In the genomic region with DNA sequence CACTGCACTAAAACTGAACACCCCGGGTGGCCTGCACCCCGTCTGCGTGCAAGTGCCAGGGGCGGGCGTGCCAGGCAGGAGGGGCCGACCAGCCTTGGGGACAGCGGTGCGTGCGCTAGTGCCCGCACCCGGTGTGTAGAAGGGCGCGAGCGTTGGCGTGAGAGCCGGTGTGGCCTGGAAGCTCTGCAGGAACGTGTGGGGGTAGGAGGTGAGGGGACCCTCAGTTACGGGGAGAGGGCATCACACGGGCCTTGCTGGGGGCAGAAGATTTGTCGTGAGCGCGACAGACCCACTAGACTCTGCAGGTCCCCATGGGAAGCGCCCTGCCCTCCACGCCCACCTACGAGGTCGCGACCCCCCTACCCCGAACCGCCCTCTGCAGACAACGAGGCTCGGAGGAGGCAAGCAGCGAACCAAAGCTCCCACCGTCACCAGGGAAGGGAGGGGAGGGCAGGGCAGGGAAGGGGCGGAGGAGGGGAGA, we compare ENCODE assay signal across 11 cellular contexts.
DNase-seq lines count a peak whose midpoint lies in the region; ATAC-seq, FAIRE-seq and TF ChIP-seq lines count a peak whose summit lies in the region.
"Had no signal": no experiment of that assay in that cellular context is flagged by ENCODE, and none has a peak within 500 bp of the region (broad histone marks: within the 10 kb centered on the region; RNA-seq: fewer than 3 reads in every experiment).

No MANE protein-coding gene starts in this region.

- peak overlapping the region; percentile 83; the same call in 1 of the 2 replicates for H3K14ac ChIP-seq in H9 (ENCODE audit: insufficient read depth, low read length)

- H3K4ac ChIP-seq in H9 (ENCODE audit: low read depth, low read length): no peak overlapping the region

- no peak for TF ChIP-seq POLR2A in GM18505 (IDR thresholded peaks at IDR 0.05; ENCODE audit: borderline replicate concordance, extremely low read depth, insufficient read depth, insufficient read length)

- H3K4me2 ChIP-seq in BLaER1 treated with 17β-estradiol and CSF1 and Interleukin-3, amounts not matched to agents 10 nM and 100 nM: peak overlapping the region; percentile 61 to 84 (median 76)
- peak overlapping the region; percentile 66 for H3K4me2 ChIP-seq in H9 (ENCODE audit: insufficient read depth, insufficient read length, low read length)

- peaks cover 10 to 28% (median 19%) of the 10 kb centered on the region in 10 experiments; a peak in 18 of 20 replicates for H3K4me1 ChIP-seq in BLaER1 treated with 17β-estradiol and CSF1 and Interleukin-3, amounts not matched to agents 10 nM and 100 nM
- no peaks in the 10 kb centered on the region for H3K4me1 ChIP-seq in H9 (ENCODE audit: insufficient read depth, low read length)
- H3K4me1 ChIP-seq: SJCRH30 had no signal

- peaks cover 0 to 20% (median 0%) of the 10 kb centered on the region in 11 experiments; a peak in 8 of 22 replicates for H4K20me1 ChIP-seq in BLaER1 treated with 17β-estradiol and CSF1 and Interleukin-3, amounts not matched to agents 10 nM and 100 nM
- no peaks in the 10 kb centered on the region for H4K20me1 ChIP-seq in H9 (ENCODE audit: control insufficient read depth, insufficient read depth, insufficient read length)

- H4K8ac ChIP-seq in H9 (replicated peaks; ENCODE audit: insufficient read length, low read depth, low read length): no peak overlapping the region

- H3K36me3 ChIP-seq in BLaER1 treated with 17β-estradiol and CSF1 and Interleukin-3, amounts not matched to agents 10 nM and 100 nM: no peaks in the 10 kb centered on the region
- H3K36me3 ChIP-seq: SJCRH30 had no signal

- WGBS in H9 (ENCODE audit: extremely low coverage, insufficient read length, low lambda C conversion rate): no CpG with 5 or more reads among the region's 34 CpGs

- H3K4me3 ChIP-seq in BLaER1 treated with 17β-estradiol and CSF1 and Interleukin-3, amounts not matched to agents 10 nM and 100 nM: peak overlapping the region in 5 of 10 experiments; percentile 34 to 78 (median 44); a peak in 9 of 20 replicates
- H3K4me3 ChIP-seq: SJCRH30 had no signal

- no peaks in the 10 kb centered on the region for H3K79me2 ChIP-seq in H9 (ENCODE audit: insufficient read depth, low read length)

- H3K9me3 Mint-ChIP-seq in H9: peaks cover 0 to 2% of the 10 kb centered on the region in 2 experiments; a peak in 1 of 5 replicates
- no peaks in the 10 kb centered on the region for H3K9me3 Mint-ChIP-seq in natural killer cell treated with Interleukin-12 subunit alpha and Interleukin-12 subunit beta and Interleukin-15 and Interleukin-18, amount 100 ng/mL, for 72 hours

- peaks cover 22% of the 10 kb centered on the region for H3K27me3 Mint-ChIP-seq in H9 (ENCODE audit: low read depth)
- H3K27me3 Mint-ChIP-seq in natural killer cell treated with Interleukin-12 subunit alpha and Interleukin-12 subunit beta and Interleukin-15 and Interleukin-18, amount 100 ng/mL, for 72 hours: no peaks in the 10 kb centered on the region

- no peak for TF ChIP-seq CTCF in H9 (conservative IDR thresholded peaks at IDR 0.05)
- no peak for TF ChIP-seq CTCF in D721Med (IDR thresholded peaks at IDR 0.05; ENCODE audit: insufficient read depth, missing control alignments)

- no peak overlapping the region for H2BK15ac ChIP-seq in H9 (ENCODE audit: low read depth, low read length)

- H2AK5ac ChIP-seq in H9 (ENCODE audit: insufficient read length, low read length): no peak overlapping the region

- no peaks in the 10 kb centered on the region for H3K27me3 ChIP-seq in BLaER1 treated with 17β-estradiol and CSF1 and Interleukin-3, amounts not matched to agents 10 nM and 100 nM
- H3K27me3 ChIP-seq in H9 (ENCODE audit: insufficient read depth, low read length): no peaks in the 10 kb centered on the region
- H3K27me3 ChIP-seq: SJCRH30 had no signal

- peak; percentile 67 for DNase-seq in H9
- peak; percentile 78 for DNase-seq in ecto neural progenitor cell (ENCODE audit: low spot score)
- DNase-seq in natural killer cell treated with Interleukin-12 subunit alpha and Interleukin-12 subunit beta and Interleukin-15 and Interleukin-18, amount 100 ng/mL, for 72 hours (ENCODE audit: low spot score): no peak
- no peak for DNase-seq in D721Med (ENCODE audit: insufficient read length, low spot score)
- no peak for DNase-seq in hepatic stellate cell (ENCODE audit: low spot score)
- DNase-seq: GF-D8 had no signal

- no peaks in the 10 kb centered on the region for H3K79me1 ChIP-seq in H9 (ENCODE audit: insufficient read depth, low read depth, low read length, poor library complexity, severe bottlenecking)

- H2BK20ac ChIP-seq in H9 (ENCODE audit: low read depth, low read length, poor library complexity, severe bottlenecking): no peak overlapping the region

- FAIRE-seq in D721Med (lab: Jason Lieb, UNC): no peak
- FAIRE-seq: HTR-8/SVneo had no signal

- no peaks in the 10 kb centered on the region; a peak in 1 of 7 replicates for H3K36me3 Mint-ChIP-seq in H9 (ENCODE audit: insufficient read depth in 1 of 3, low read depth in 3 of 3)
- no peaks in the 10 kb centered on the region for H3K36me3 Mint-ChIP-seq in natural killer cell treated with Interleukin-12 subunit alpha and Interleukin-12 subunit beta and Interleukin-15 and Interleukin-18, amount 100 ng/mL, for 72 hours

- no peaks in the 10 kb centered on the region for H3K9me3 ChIP-seq in BLaER1 treated with 17β-estradiol and CSF1 and Interleukin-3, amounts not matched to agents 10 nM and 100 nM (replicated peaks in 1 of 11)
- no peaks in the 10 kb centered on the region for H3K9me3 ChIP-seq in H9 (ENCODE audit: control insufficient read depth, low read depth, low read length)
- H3K9me3 ChIP-seq: SJCRH30 had no signal

- H3K27ac Mint-ChIP-seq in H9: no peak overlapping the region
- H3K27ac Mint-ChIP-seq in natural killer cell treated with Interleukin-12 subunit alpha and Interleukin-12 subunit beta and Interleukin-15 and Interleukin-18, amount 100 ng/mL, for 72 hours: no peak overlapping the region

- no peak overlapping the region for H3T11ph ChIP-seq in H9 (ENCODE audit: low read length)

- no peak overlapping the region for H2BK120ac ChIP-seq in H9 (ENCODE audit: low read depth, low read length, poor library complexity, severe bottlenecking)

- H2BK5ac ChIP-seq in H9 (ENCODE audit: insufficient read length, low read length): no peak overlapping the region

- peaks cover 9% of the 10 kb centered on the region for H3K23me2 ChIP-seq in H9 (ENCODE audit: insufficient read length, low read depth, low read length, poor library complexity, severe bottlenecking)

- no peak overlapping the region for H3K56ac ChIP-seq in H9 (ENCODE audit: insufficient read length, low read depth, low read length)

- H4K91ac ChIP-seq in H9 (ENCODE audit: insufficient read length, low read depth, low read length): no peak overlapping the region

- no peak overlapping the region for H2AFZ ChIP-seq in H9 (ENCODE audit: low read length)

- peaks cover 12 to 39% of the 10 kb centered on the region in 2 experiments for H3K4me1 Mint-ChIP-seq in H9
- H3K4me1 Mint-ChIP-seq in natural killer cell treated with Interleukin-12 subunit alpha and Interleukin-12 subunit beta and Interleukin-15 and Interleukin-18, amount 100 ng/mL, for 72 hours (ENCODE audit: low read depth in 2 of 2): peaks cover 4 to 6% of the 10 kb centered on the region in 2 donors

- no peak for ATAC-seq in natural killer cell treated with Interleukin-12 subunit alpha and Interleukin-12 subunit beta and Interleukin-15 and Interleukin-18, amount 100 ng/mL, for 72 hours
- ATAC-seq in GM18505 (IDR thresholded peaks at IDR 0.05; ENCODE audit: unreplicated experiment): no peak
- no peak for ATAC-seq in GM19351 (IDR thresholded peaks at IDR 0.05; ENCODE audit: unreplicated experiment)

- H3K23ac ChIP-seq in H9 (ENCODE audit: insufficient read length, low read depth, low read length): no peak overlapping the region

- H3K18ac ChIP-seq in H9 (ENCODE audit: insufficient read length, low read depth, low read length): peak overlapping the region; percentile 82

- H3K27ac ChIP-seq in BLaER1 treated with 17β-estradiol and CSF1 and Interleukin-3, amounts not matched to agents 10 nM and 100 nM: peak overlapping the region in 5 of 11 experiments; percentile 13 to 45 (median 37); a peak in 5 of 22 replicates
- no peak overlapping the region for H3K27ac ChIP-seq in H9 (ENCODE audit: insufficient read length, low read depth, low read length)
- H3K27ac ChIP-seq: SJCRH30 had no signal

- no peak overlapping the region for H2BK12ac ChIP-seq in H9 (ENCODE audit: insufficient read length, low read depth, low read length)

- no peak overlapping the region for H4K5ac ChIP-seq in H9 (ENCODE audit: insufficient read length, low read depth, low read length)

- peak overlapping the region in 9 of 11 experiments; percentile 21 to 60 (median 44); a peak in 11 of 22 replicates for H3K9ac ChIP-seq in BLaER1 treated with 17β-estradiol and CSF1 and Interleukin-3, amounts not matched to agents 10 nM and 100 nM
- H3K9ac ChIP-seq in H9 (ENCODE audit: extremely low read depth, insufficient read length, low read length): no peak overlapping the region

- peak overlapping the region; percentile 29 to 77; a peak in 4 of 5 replicates for H3K4me3 Mint-ChIP-seq in H9
- peak overlapping the region; percentile 30 for H3K4me3 Mint-ChIP-seq in natural killer cell treated with Interleukin-12 subunit alpha and Interleukin-12 subunit beta and Interleukin-15 and Interleukin-18, amount 100 ng/mL, for 72 hours

Comparison
In these comparisons a context has a peak if more than half of its experiments do, and no peak if none do; other contexts are left out.
1. DNase-seq: peak in H9 (single experiment) and ecto neural progenitor cell (single experiment); none in natural killer cell treated with Interleukin-12 subunit alpha and Interleukin-12 subunit beta and Interleukin-15 and Interleukin-18, amount 100 ng/mL, for 72 hours (single experiment), D721Med (single experiment) and hepatic stellate cell (single experiment).